ENCODE assay signal across 1 cellular context in the genomic region with DNA sequence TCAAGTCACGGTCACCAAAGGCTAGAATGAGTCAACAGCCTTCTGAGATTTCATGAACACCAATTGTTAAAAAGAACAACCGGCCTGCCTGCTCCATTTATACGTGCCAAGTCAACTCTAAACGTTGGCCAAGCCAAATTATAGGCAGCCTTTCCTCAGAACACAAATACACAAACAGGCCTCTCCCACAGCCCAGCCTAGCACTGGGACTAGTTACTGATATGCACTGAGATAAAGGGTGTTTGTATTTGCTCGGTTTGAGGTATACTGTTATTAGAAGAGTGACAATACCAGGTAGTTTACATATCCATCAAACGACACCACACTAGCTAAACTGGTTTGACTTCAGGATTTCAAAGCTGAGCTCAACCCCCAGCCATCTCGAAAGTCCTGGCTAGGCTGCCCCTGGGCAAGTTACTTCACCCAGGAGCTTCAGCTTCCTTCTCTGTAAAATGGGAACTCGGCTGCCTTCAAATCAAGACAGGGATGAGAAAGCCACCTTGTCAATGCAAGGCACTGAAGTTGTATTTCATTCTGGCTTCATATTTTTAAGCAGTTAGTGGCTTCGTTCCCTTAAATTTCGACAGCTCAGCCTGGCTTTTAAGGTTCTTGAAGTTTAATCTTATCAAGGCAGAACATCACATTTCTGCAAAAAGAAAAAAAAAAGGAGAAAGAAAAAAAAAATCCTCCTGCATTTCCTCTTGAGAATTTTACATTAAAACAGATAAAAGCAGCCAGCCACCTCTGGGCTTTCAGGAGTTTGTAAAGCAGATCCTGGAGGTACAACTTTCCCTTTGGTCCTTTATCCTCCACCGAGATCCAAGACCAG.
TF ChIP-seq lines count a peak whose summit lies in the region.

No MANE protein-coding gene starts in this region.

TF ChIP-seq in K562, 482 proteins besides CTCF, POLR2A, EP300 and RAD21:
- no peak for TF ChIP-seq U2AF2 (optimal IDR thresholded peaks at IDR 0.05; ENCODE audit: low read depth, low read length)
- TF ChIP-seq PML (IDR thresholded peaks at IDR 0.05; ENCODE audit: low read length), result 0 out of 2 replicates have a peak, but pooled peaks have one; percentile 23
- TF ChIP-seq ZNF561 (CRISPR knock-in tag; conservative IDR thresholded peaks at IDR 0.05), result no peak
- TF ChIP-seq TEAD4 (IDR thresholded peaks at IDR 0.05; ENCODE audit: low read length), result peak; percentile 66; the same call in 1 of the 2 replicates
- TF ChIP-seq TEAD4 (CRISPR knock-in tag; IDR thresholded peaks at IDR 0.05; ENCODE audit: borderline replicate concordance), result no peak
- peak; percentile 51; the same call in 1 of the 2 replicates for TF ChIP-seq DPF2 (IDR thresholded peaks at IDR 0.05)
- no peak for TF ChIP-seq NELFE (IDR thresholded peaks at IDR 0.05; ENCODE audit: insufficient read depth, insufficient read length)
- TF ChIP-seq RB1 (IDR thresholded peaks at IDR 0.05; ENCODE audit: low read depth), result 0 out of 2 replicates have a peak, but pooled peaks have one; percentile 7
- no peak for TF ChIP-seq NCOA6 (IDR thresholded peaks at IDR 0.05)
- TF ChIP-seq, protein P1, sequence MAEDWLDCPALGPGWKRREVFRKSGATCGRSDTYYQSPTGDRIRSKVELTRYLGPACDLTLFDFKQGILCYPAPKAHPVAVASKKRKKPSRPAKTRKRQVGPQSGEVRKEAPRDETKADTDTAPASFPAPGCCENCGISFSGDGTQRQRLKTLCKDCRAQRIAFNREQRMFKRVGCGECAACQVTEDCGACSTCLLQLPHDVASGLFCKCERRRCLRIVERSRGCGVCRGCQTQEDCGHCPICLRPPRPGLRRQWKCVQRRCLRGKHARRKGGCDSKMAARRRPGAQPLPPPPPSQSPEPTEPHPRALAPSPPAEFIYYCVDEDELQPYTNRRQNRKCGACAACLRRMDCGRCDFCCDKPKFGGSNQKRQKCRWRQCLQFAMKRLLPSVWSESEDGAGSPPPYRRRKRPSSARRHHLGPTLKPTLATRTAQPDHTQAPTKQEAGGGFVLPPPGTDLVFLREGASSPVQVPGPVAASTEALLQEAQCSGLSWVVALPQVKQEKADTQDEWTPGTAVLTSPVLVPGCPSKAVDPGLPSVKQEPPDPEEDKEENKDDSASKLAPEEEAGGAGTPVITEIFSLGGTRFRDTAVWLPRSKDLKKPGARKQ (CRISPR knock-in tag; IDR thresholded peaks at IDR 0.05), result no peak
- TF ChIP-seq, protein P2, sequence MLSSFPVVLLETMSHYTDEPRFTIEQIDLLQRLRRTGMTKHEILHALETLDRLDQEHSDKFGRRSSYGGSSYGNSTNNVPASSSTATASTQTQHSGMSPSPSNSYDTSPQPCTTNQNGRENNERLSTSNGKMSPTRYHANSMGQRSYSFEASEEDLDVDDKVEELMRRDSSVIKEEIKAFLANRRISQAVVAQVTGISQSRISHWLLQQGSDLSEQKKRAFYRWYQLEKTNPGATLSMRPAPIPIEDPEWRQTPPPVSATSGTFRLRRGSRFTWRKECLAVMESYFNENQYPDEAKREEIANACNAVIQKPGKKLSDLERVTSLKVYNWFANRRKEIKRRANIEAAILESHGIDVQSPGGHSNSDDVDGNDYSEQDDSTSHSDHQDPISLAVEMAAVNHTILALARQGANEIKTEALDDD (IDR thresholded peaks at IDR 0.05), result peak; percentile 89
- TF ChIP-seq KAT7 (CRISPR knock-in tag; IDR thresholded peaks at IDR 0.05; ENCODE audit: borderline replicate concordance), result no peak
- TF ChIP-seq CBX2 (IDR thresholded peaks at IDR 0.05; ENCODE audit: insufficient read depth, low read length, poor library complexity, severe bottlenecking), result no peak
- TF ChIP-seq TAF15 (IDR thresholded peaks at IDR 0.05; ENCODE audit: low read depth, low read length), result no peak
- TF ChIP-seq ZNF384 (IDR thresholded peaks at IDR 0.05; ENCODE audit: low read depth, low read length), result peak; percentile 85
- TF ChIP-seq, protein P3, sequence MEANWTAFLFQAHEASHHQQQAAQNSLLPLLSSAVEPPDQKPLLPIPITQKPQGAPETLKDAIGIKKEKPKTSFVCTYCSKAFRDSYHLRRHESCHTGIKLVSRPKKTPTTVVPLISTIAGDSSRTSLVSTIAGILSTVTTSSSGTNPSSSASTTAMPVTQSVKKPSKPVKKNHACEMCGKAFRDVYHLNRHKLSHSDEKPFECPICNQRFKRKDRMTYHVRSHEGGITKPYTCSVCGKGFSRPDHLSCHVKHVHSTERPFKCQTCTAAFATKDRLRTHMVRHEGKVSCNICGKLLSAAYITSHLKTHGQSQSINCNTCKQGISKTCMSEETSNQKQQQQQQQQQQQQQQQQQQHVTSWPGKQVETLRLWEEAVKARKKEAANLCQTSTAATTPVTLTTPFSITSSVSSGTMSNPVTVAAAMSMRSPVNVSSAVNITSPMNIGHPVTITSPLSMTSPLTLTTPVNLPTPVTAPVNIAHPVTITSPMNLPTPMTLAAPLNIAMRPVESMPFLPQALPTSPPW (CRISPR knock-in tag; IDR thresholded peaks at IDR 0.05), result peak; percentile 25; the same call in 1 of the 2 replicates
- no peak for TF ChIP-seq ZC3H8 (IDR thresholded peaks at IDR 0.05)
- no peak for TF ChIP-seq LEF1 (IDR thresholded peaks at IDR 0.05)
- TF ChIP-seq SOX6 (IDR thresholded peaks at IDR 0.05), result no peak
- peak; percentile 68 for TF ChIP-seq MEIS2 (IDR thresholded peaks at IDR 0.05; ENCODE audit: partially characterized antibody)
- peak; percentile 68 for TF ChIP-seq ARID1B (IDR thresholded peaks at IDR 0.05)
- TF ChIP-seq, protein P4, sequence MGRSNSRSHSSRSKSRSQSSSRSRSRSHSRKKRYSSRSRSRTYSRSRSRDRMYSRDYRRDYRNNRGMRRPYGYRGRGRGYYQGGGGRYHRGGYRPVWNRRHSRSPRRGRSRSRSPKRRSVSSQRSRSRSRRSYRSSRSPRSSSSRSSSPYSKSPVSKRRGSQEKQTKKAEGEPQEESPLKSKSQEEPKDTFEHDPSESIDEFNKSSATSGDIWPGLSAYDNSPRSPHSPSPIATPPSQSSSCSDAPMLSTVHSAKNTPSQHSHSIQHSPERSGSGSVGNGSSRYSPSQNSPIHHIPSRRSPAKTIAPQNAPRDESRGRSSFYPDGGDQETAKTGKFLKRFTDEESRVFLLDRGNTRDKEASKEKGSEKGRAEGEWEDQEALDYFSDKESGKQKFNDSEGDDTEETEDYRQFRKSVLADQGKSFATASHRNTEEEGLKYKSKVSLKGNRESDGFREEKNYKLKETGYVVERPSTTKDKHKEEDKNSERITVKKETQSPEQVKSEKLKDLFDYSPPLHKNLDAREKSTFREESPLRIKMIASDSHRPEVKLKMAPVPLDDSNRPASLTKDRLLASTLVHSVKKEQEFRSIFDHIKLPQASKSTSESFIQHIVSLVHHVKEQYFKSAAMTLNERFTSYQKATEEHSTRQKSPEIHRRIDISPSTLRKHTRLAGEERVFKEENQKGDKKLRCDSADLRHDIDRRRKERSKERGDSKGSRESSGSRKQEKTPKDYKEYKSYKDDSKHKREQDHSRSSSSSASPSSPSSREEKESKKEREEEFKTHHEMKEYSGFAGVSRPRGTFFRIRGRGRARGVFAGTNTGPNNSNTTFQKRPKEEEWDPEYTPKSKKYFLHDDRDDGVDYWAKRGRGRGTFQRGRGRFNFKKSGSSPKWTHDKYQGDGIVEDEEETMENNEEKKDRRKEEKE (IDR thresholded peaks at IDR 0.05; ENCODE audit: borderline replicate concordance in 1 of 2, control insufficient read depth in 1 of 2, low read depth in 2 of 2, low read length in 1 of 2), result no peak
- peak; percentile 49; the same call in 1 of the 2 replicates for TF ChIP-seq CBFA2T3 (IDR thresholded peaks at IDR 0.05)
- no peak for TF ChIP-seq RBBP5 (IDR thresholded peaks at IDR 0.05; ENCODE audit: borderline replicate concordance, insufficient read depth, low read length, poor library complexity, severe bottlenecking)
- TF ChIP-seq SMARCA4 (IDR thresholded peaks at IDR 0.05), result peak; percentile 58; the same call in 1 of the 2 replicates
- TF ChIP-seq MTA2 (IDR thresholded peaks at IDR 0.05; ENCODE audit: low read depth), result peak; percentile 40; the same call in 1 of the 2 replicates
- no peak for TF ChIP-seq TOE1 (IDR thresholded peaks at IDR 0.05; ENCODE audit: borderline replicate concordance)
- TF ChIP-seq TOE1 (CRISPR knock-in tag; IDR thresholded peaks at IDR 0.05; ENCODE audit: borderline replicate concordance, low read depth), result no peak
- TF ChIP-seq TGIF2 (CRISPR knock-in tag; IDR thresholded peaks at IDR 0.05), result no peak
- peak; percentile 37; the same call in 1 of the 2 replicates for TF ChIP-seq TAL1 (IDR thresholded peaks at IDR 0.05)
- TF ChIP-seq TCF3 (CRISPR knock-in tag; IDR thresholded peaks at IDR 0.05), result peak; percentile 50; the same call in 1 of the 2 replicates
- TF ChIP-seq, protein P5, sequence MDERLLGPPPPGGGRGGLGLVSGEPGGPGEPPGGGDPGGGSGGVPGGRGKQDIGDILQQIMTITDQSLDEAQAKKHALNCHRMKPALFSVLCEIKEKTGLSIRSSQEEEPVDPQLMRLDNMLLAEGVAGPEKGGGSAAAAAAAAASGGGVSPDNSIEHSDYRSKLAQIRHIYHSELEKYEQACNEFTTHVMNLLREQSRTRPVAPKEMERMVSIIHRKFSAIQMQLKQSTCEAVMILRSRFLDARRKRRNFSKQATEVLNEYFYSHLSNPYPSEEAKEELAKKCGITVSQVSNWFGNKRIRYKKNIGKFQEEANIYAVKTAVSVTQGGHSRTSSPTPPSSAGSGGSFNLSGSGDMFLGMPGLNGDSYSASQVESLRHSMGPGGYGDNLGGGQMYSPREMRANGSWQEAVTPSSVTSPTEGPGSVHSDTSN (CRISPR knock-in tag; IDR thresholded peaks at IDR 0.05; ENCODE audit: low read depth), result no peak
- TF ChIP-seq, protein P5 (tag; conservative IDR thresholded peaks at IDR 0.05; ENCODE audit: low read depth), result 0 out of 2 replicates have a peak, but pooled peaks have one; percentile 27
- TF ChIP-seq ZFX (CRISPR knock-in tag; IDR thresholded peaks at IDR 0.05), result no peak
- TF ChIP-seq, protein P6, sequence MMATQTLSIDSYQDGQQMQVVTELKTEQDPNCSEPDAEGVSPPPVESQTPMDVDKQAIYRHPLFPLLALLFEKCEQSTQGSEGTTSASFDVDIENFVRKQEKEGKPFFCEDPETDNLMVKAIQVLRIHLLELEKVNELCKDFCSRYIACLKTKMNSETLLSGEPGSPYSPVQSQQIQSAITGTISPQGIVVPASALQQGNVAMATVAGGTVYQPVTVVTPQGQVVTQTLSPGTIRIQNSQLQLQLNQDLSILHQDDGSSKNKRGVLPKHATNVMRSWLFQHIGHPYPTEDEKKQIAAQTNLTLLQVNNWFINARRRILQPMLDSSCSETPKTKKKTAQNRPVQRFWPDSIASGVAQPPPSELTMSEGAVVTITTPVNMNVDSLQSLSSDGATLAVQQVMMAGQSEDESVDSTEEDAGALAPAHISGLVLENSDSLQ (IDR thresholded peaks at IDR 0.05), result peak; percentile 23; the same call in 1 of the 2 replicates
- TF ChIP-seq SMARCE1 (IDR thresholded peaks at IDR 0.05), result peak; percentile 61; the same call in 1 of the 2 replicates
